In the genomic region with DNA sequence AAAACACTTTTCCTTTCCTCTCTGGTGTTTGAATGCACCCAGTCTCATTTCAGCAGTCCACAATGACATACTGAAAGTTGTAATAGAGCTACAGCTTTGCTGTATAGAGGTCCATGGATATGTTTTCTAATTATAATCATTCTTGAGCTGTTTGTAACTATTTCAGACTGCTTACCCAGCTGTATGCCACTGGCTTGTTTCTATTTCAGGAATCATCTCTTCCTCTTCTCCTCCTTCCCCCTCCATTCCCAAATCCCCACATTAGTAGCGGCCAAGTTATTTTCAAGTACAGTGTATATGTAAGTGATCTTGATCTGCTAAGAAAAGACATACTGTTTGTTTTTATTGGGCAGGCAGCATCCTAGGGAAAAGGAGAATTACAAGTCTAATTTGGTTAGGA, we compare ENCODE assay signal across 26 cellular contexts.
"Had no signal": no experiment of that assay in that cellular context is flagged by ENCODE, and none has a peak within 500 bp of the region (broad histone marks: within the 10 kb centered on the region; RNA-seq: fewer than 3 reads in every experiment).

No MANE protein-coding gene starts in this region.

- H3K4me3 ChIP-seq: ascending aorta, breast epithelium, cardiac muscle cell, colonic mucosa, dorsolateral prefrontal cortex had no signal

- H3K9me3 ChIP-seq: ascending aorta, breast epithelium, colonic mucosa had no signal

- DNase-seq: activated CD4-positive, alpha-beta memory T cell treated with anti-CD3 and anti-CD28 coated beads for 36 hours; activated CD4-positive, alpha-beta T cell treated with anti-CD3 and anti-CD28 coated beads for 36 hours; activated CD4-positive, alpha-beta T cell treated with anti-CD3 and anti-CD28 coated beads, Interleukin-2, amount 10 ng/mL, durations not matched to agents 24 days and 14 days; activated CD4-positive, CD25-positive, alpha-beta regulatory T cell; activated CD4-positive, CD25-positive, alpha-beta regulatory T cell treated with anti-CD3 and anti-CD28 coated beads, Interleukin-2, amount 50 U/mL, for 72 hours; activated CD8-positive, alpha-beta memory T cell treated with anti-CD3 and anti-CD28 coated beads, Interleukin-2, amount 10 ng/mL, durations not matched to agents 7 days and 5 days; activated CD8-positive, alpha-beta memory T cell treated with anti-CD3 and anti-CD28 coated beads, Interleukin-2, amount 50 U/mL, for 4 hours; activated CD8-positive, alpha-beta T cell treated with anti-CD3 and anti-CD28 coated beads, Interleukin-2, amount 10 ng/mL, durations not matched to agents 7 days and 5 days; activated effector memory CD4-positive, alpha-beta T cell treated with anti-CD3 and anti-CD28 coated beads, Interleukin-2, amount 50 U/mL, for 16 hours; activated naive CD4-positive, alpha-beta T cell treated with anti-CD3 and anti-CD28 coated beads, Interleukin-2, amount 10 ng/mL, durations not matched to agents 7 days and 5 days; activated naive CD8-positive, alpha-beta T cell treated with anti-CD3 and anti-CD28 coated beads, Interleukin-2, amount 10 ng/mL, durations not matched to agents 7 days and 5 days; activated T-cell treated with anti-CD3 and anti-CD28 coated beads, Interleukin-2, amount 50 U/mL, for 1 hour; activated T-cell treated with anti-CD3 and anti-CD28 coated beads, Interleukin-2, amount 50 U/mL, for 48 hours; central memory CD4-positive, alpha-beta T cell; cerebellar nuclear complex; colonic mucosa; dorsolateral prefrontal cortex; effector memory CD4-positive, alpha-beta T cell; endodermal cell; foreskin fibroblast; T-helper 2 cell had no signal

- H3K4me1 ChIP-seq: ascending aorta, breast epithelium, colonic mucosa had no signal

- H3K36me3 ChIP-seq: ascending aorta, breast epithelium, cardiac muscle cell, colonic mucosa had no signal

- H3K27ac ChIP-seq: ascending aorta, breast epithelium, cardiac muscle cell, colonic mucosa, dorsolateral prefrontal cortex had no signal

- ATAC-seq: activated CD4-positive, alpha-beta T cell treated with anti-CD3 and anti-CD28 coated beads for 36 hours; activated CD8-positive, alpha-beta memory T cell treated with anti-CD3 and anti-CD28 coated beads, Interleukin-2, amount 10 ng/mL, durations not matched to agents 7 days and 5 days; activated CD8-positive, alpha-beta T cell treated with anti-CD3 and anti-CD28 coated beads, Interleukin-2, amount 10 ng/mL, durations not matched to agents 7 days and 5 days; activated naive CD4-positive, alpha-beta T cell treated with anti-CD3 and anti-CD28 coated beads, Interleukin-2, amount 50 U/mL, for 72 hours; esophagus mucosa had no signal

- H3K27me3 ChIP-seq: ascending aorta, breast epithelium, cardiac muscle cell, colonic mucosa, dorsolateral prefrontal cortex had no signal
